ENCODE assay signal across 8 cellular contexts in genomic region chr1:78005347-78005722, GRCh38. TPM values are rescaled to one million over a fixed set of nuclear protein-coding genes. Genes with fewer than 3 reads are reported as not detected.
A peak's percentile ranks its signal among the peaks of the same experiment; 100 is the strongest.
DNase-seq lines count a peak whose midpoint lies in the region; ATAC-seq and TF ChIP-seq lines count a peak whose summit lies in the region.

No MANE protein-coding gene starts in this region.

- H3K4me1 Mint-ChIP-seq in neural crest cell = peaks cover 40% of the 10 kb centered on the region

- peak overlapping the region; percentile 96 for H3K27ac Mint-ChIP-seq in neural crest cell (ENCODE audit: unreplicated experiment)

- no peaks in the 10 kb centered on the region for H3K9me3 Mint-ChIP-seq in neural crest cell

- H3K79me2 ChIP-seq in MM.1S (ENCODE audit: low read length) = peaks cover 48% of the 10 kb centered on the region

- no peak for DNase-seq in MM.1S
- no peak for DNase-seq in effector memory CD4-positive, alpha-beta T cell
- no peak for DNase-seq in neural crest cell (ENCODE audit: low read depth, low spot score)
- DNase-seq in D341Med (ENCODE audit: low spot score) = no peak
- no peak for DNase-seq in activated effector memory CD4-positive, alpha-beta T cell treated with Interleukin-2 at 50 U/mL for 16 hours
- DNase-seq in midbrain (lab: John Stamatoyannopoulos, UW) = no peak

- peak overlapping the region; percentile 52 to 72 (median 62) for H3K4me3 ChIP-seq in BLaER1 treated with 17β-estradiol and CSF1 and Interleukin-3, amounts not matched to agents 10 nM and 100 nM
- H3K4me3 ChIP-seq in MM.1S (ENCODE audit: low read length) = peak overlapping the region; percentile 69
- H3K4me3 ChIP-seq in effector memory CD4-positive, alpha-beta T cell (ENCODE audit: insufficient read depth, low read depth, low read length, poor library complexity, severe bottlenecking) = peak overlapping the region; percentile 68

- H2AFZ ChIP-seq in MM.1S (ENCODE audit: low read length) = peak overlapping the region; percentile 47

- H3K4me2 ChIP-seq in BLaER1 treated with 17β-estradiol and CSF1 and Interleukin-3, amounts not matched to agents 10 nM and 100 nM = peak overlapping the region; percentile 67 to 90 (median 82)
- peak overlapping the region; percentile 44 for H3K4me2 ChIP-seq in MM.1S (ENCODE audit: low read depth, low read length)

- H4K20me1 ChIP-seq in BLaER1 treated with 17β-estradiol and CSF1 and Interleukin-3, amounts not matched to agents 10 nM and 100 nM = peaks cover 0 to 15% (median 0%) of the 10 kb centered on the region in 11 experiments; a peak in 1 of 22 replicates
- H4K20me1 ChIP-seq in MM.1S (ENCODE audit: insufficient read depth, low read length) = no peaks in the 10 kb centered on the region

- H3K27me3 Mint-ChIP-seq in neural crest cell (ENCODE audit: low read depth) = peaks cover 2% of the 10 kb centered on the region

- ATAC-seq in HG02970 (IDR thresholded peaks at IDR 0.05; ENCODE audit: low FRiP score, unreplicated experiment) = no peak

- H3K27me3 ChIP-seq in BLaER1 treated with 17β-estradiol and CSF1 and Interleukin-3, amounts not matched to agents 10 nM and 100 nM = no peaks in the 10 kb centered on the region
- no peaks in the 10 kb centered on the region for H3K27me3 ChIP-seq in MM.1S (replicated peaks; ENCODE audit: insufficient read depth, low read length)
- H3K27me3 ChIP-seq in effector memory CD4-positive, alpha-beta T cell (replicated peaks; ENCODE audit: control insufficient read depth, insufficient read depth, low read length, poor library complexity, severe bottlenecking) = no peaks in the 10 kb centered on the region

- H3K36me3 Mint-ChIP-seq in neural crest cell (ENCODE audit: low read depth) = no peaks in the 10 kb centered on the region

- peak overlapping the region; percentile 78 to 95 (median 89) for H3K27ac ChIP-seq in BLaER1 treated with 17β-estradiol and CSF1 and Interleukin-3, amounts not matched to agents 10 nM and 100 nM
- peak overlapping the region; percentile 87 for H3K27ac ChIP-seq in MM.1S (ENCODE audit: low read length)
- H3K27ac ChIP-seq in effector memory CD4-positive, alpha-beta T cell (ENCODE audit: insufficient read depth, low read length, poor library complexity, severe bottlenecking) = peak overlapping the region; percentile 93

- peaks cover 27% of the 10 kb centered on the region for H3F3A ChIP-seq in MM.1S (ENCODE audit: insufficient read depth, low read length)

- no peaks in the 10 kb centered on the region for H3K9me3 ChIP-seq in BLaER1 treated with 17β-estradiol and CSF1 and Interleukin-3, amounts not matched to agents 10 nM and 100 nM (replicated peaks in 1 of 11)
- no peaks in the 10 kb centered on the region for H3K9me3 ChIP-seq in MM.1S (replicated peaks; ENCODE audit: insufficient read depth, low read length)
- no peaks in the 10 kb centered on the region for H3K9me3 ChIP-seq in effector memory CD4-positive, alpha-beta T cell (ENCODE audit: control insufficient read depth, low read length)

- peak overlapping the region; percentile 75 for H3K4me3 Mint-ChIP-seq in neural crest cell

- no peaks in the 10 kb centered on the region for H3K36me3 ChIP-seq in BLaER1 treated with 17β-estradiol and CSF1 and Interleukin-3, amounts not matched to agents 10 nM and 100 nM
- no peaks in the 10 kb centered on the region for H3K36me3 ChIP-seq in MM.1S (replicated peaks; ENCODE audit: insufficient read depth, low read length)
- H3K36me3 ChIP-seq in effector memory CD4-positive, alpha-beta T cell (ENCODE audit: control insufficient read depth, insufficient read depth, low read length) = no peaks in the 10 kb centered on the region

- peaks cover 21 to 58% (median 34%) of the 10 kb centered on the region in 10 experiments for H3K4me1 ChIP-seq in BLaER1 treated with 17β-estradiol and CSF1 and Interleukin-3, amounts not matched to agents 10 nM and 100 nM
- H3K4me1 ChIP-seq in MM.1S (ENCODE audit: low read length) = peaks cover 20% of the 10 kb centered on the region
- H3K4me1 ChIP-seq in effector memory CD4-positive, alpha-beta T cell (ENCODE audit: control insufficient read depth, insufficient read depth, low read length, poor library complexity, severe bottlenecking) = no peaks in the 10 kb centered on the region

- peak overlapping the region; percentile 78 to 90 (median 84) for H3K9ac ChIP-seq in BLaER1 treated with 17β-estradiol and CSF1 and Interleukin-3, amounts not matched to agents 10 nM and 100 nM
- peak overlapping the region; percentile 68 for H3K9ac ChIP-seq in MM.1S (ENCODE audit: low read length)

- no peaks in the 10 kb centered on the region for H3K9me2 ChIP-seq in MM.1S (replicated peaks; ENCODE audit: insufficient read depth, low read length)

- TF ChIP-seq CTCF in MM.1S (IDR thresholded peaks at IDR 0.05; ENCODE audit: low read length) (no peak), neural crest cell (conservative IDR thresholded peaks at IDR 0.05) (no peak)

RNA-seq across cellular contexts. Expression of gene DNAJB4, which starts 0.6 kb away (rescaled TPM):
- total RNA-seq in neural crest cell = 17.3 and 23.2 TPM in 2 replicates

RNA-seq across cellular contexts. Expression of gene FUBP1, which starts 26.5 kb away (rescaled TPM):
- total RNA-seq in neural crest cell = 318 and 328 TPM in 2 replicates

RNA-seq across cellular contexts. Expression of gene GIPC2, which starts 40.4 kb away (rescaled TPM):
- total RNA-seq in neural crest cell = not detected in 2 replicates
